Comparison of ENCODE assay signal across 9 cellular contexts in genomic region chr1:151908228-151908691, GRCh38. TPM values are rescaled to one million over a fixed set of nuclear protein-coding genes. Genes with fewer than 3 reads are reported as not detected.
DNase-seq lines count a peak whose midpoint lies in the region; ATAC-seq and TF ChIP-seq lines count a peak whose summit lies in the region.
"Had no signal": no experiment of that assay in that cellular context is flagged by ENCODE, and none has a peak within 500 bp of the region (broad histone marks: within the 10 kb centered on the region; RNA-seq: fewer than 3 reads in every experiment).

No MANE protein-coding gene starts in this region.

- intact Hi-C loops in activated CD4-positive, alpha-beta memory T cell treated with anti-CD3 and anti-CD28 coated beads for 36 hours (cut with micrococcal nuclease) = no loop called here

- H3K27ac Mint-ChIP-seq in activated CD4-positive, alpha-beta memory T cell treated with anti-CD3 and anti-CD28 coated beads for 36 hours = peak overlapping the region; percentile 89
- peak overlapping the region; percentile 56 to 91 (median 84) for H3K27ac Mint-ChIP-seq in immature natural killer cell

- peaks cover 21% of the 10 kb centered on the region for H3K9me3 Mint-ChIP-seq in activated CD4-positive, alpha-beta memory T cell treated with anti-CD3 and anti-CD28 coated beads for 36 hours
- H3K9me3 Mint-ChIP-seq in immature natural killer cell = peaks cover 5 to 12% (median 8%) of the 10 kb centered on the region in 6 donors

- POLR2A ChIA-PET in activated CD4-positive, alpha-beta memory T cell treated with anti-CD3 and anti-CD28 coated beads for 36 hours (lab: Charles Lee) = interaction anchor here (1.0 to 2.0 kb wide), 6 partner anchors 10 to 145 kb away, joined by 3 to 8 read pairs (median 4); partner anchors contain the start of genes C2CD4D and MRPL9

- 0 out of 2 replicates have a peak, but pooled peaks have one; percentile 14 for TF ChIP-seq CTCF in GM12874 (IDR thresholded peaks at IDR 0.05; ENCODE audit: insufficient read depth, low read depth, low read length)

- CTCF ChIA-PET in activated CD4-positive, alpha-beta memory T cell treated with anti-CD3 and anti-CD28 coated beads for 36 hours (lab: Charles Lee) = interaction anchor here (0.9 to 2.3 kb wide), 4 partner anchors 11 to 126 kb away, joined by 3 to 15 read pairs (median 10); no protein-coding TSS in a partner anchor

- H3K36me3 Mint-ChIP-seq in activated CD4-positive, alpha-beta memory T cell treated with anti-CD3 and anti-CD28 coated beads for 36 hours = peaks cover 37% of the 10 kb centered on the region
- H3K36me3 Mint-ChIP-seq in immature natural killer cell = peaks cover 16 to 22% (median 18%) of the 10 kb centered on the region in 3 donors

- peaks cover 48% of the 10 kb centered on the region for H3K4me1 Mint-ChIP-seq in activated CD4-positive, alpha-beta memory T cell treated with anti-CD3 and anti-CD28 coated beads for 36 hours (ENCODE audit: low read depth)
- H3K4me1 Mint-ChIP-seq in immature natural killer cell = peaks cover 42 to 53% of the 10 kb centered on the region in 2 donors

- ATAC-seq in HG03457 (IDR thresholded peaks at IDR 0.05; ENCODE audit: unreplicated experiment) (no peak), HG03439 (IDR thresholded peaks at IDR 0.05; ENCODE audit: unreplicated experiment) (no peak), HG02759 (IDR thresholded peaks at IDR 0.05; ENCODE audit: unreplicated experiment) (no peak)

- H3K27me3 Mint-ChIP-seq in activated CD4-positive, alpha-beta memory T cell treated with anti-CD3 and anti-CD28 coated beads for 36 hours = no peaks in the 10 kb centered on the region
- peaks cover 0 to 5% (median 4%) of the 10 kb centered on the region in 3 donors for H3K27me3 Mint-ChIP-seq in immature natural killer cell (ENCODE audit: low read depth in 3 of 3)

- peak overlapping the region; percentile 78 for H3K4me3 Mint-ChIP-seq in activated CD4-positive, alpha-beta memory T cell treated with anti-CD3 and anti-CD28 coated beads for 36 hours
- H3K4me3 Mint-ChIP-seq in immature natural killer cell = peak overlapping the region; percentile 79 to 89 (median 88)

- DNase-seq in 8988T = peak; percentile 35
- peak; percentile 32 for DNase-seq in activated CD4-positive, alpha-beta memory T cell treated with anti-CD3 and anti-CD28 coated beads for 36 hours
- DNase-seq in immature natural killer cell = no peak
- no peak for DNase-seq in NCI-H446 treated with DMSO at 0.1 percent for 48 hours (lab: John Stamatoyannopoulos, UW)

RNA-seq across cellular contexts. Expression of gene THEM4, which starts 1.1 kb away (rescaled TPM):
- total RNA-seq in activated CD4-positive, alpha-beta memory T cell treated with anti-CD3 and anti-CD28 coated beads for 36 hours = 10 to 100 TPM; 19.6 to 24.9 TPM
- polyA plus RNA-seq in immature natural killer cell = 10 to 100 TPM; 29.9 to 38.1 (median 36.7) TPM

RNA-seq across cellular contexts. Expression of gene THEM5, which starts 54.7 kb away (rescaled TPM):
- not detected for total RNA-seq in activated CD4-positive, alpha-beta memory T cell treated with anti-CD3 and anti-CD28 coated beads for 36 hours
- under 1 TPM in 1 of 3 donors, not detected in 2; 0.56 TPM for polyA plus RNA-seq in immature natural killer cell
- total RNA-seq: adrenal gland had no signal
- polyA plus RNA-seq: adrenal gland had no signal

Comparison
In these comparisons a context has a peak if more than half of its experiments do, and no peak if none do; other contexts are left out.
1. DNase-seq: peak in 8988T (single experiment) and activated CD4-positive, alpha-beta memory T cell treated with anti-CD3 and anti-CD28 coated beads for 36 hours (single experiment); none in immature natural killer cell (0 of 3) and NCI-H446 treated with DMSO at 0.1 percent for 48 hours (single experiment).